Comparison of ENCODE assay signal across 1 cellular context in genomic region chr17:81684442-81684911, GRCh38.
TF ChIP-seq lines count a peak whose summit lies in the region.

No MANE protein-coding gene starts in this region.

TF ChIP-seq in endothelial cell of umbilical vein, 7 proteins besides CTCF, POLR2A, EP300 and RAD21 (continued from another document):
- TF ChIP-seq MAX (IDR thresholded peaks at IDR 0.05; ENCODE audit: insufficient read depth, insufficient read length) (peak; percentile 89), EZH2 (IDR thresholded peaks at IDR 0.05; ENCODE audit: borderline replicate concordance, low read depth, low read length, severe bottlenecking) (no peak), JUN (IDR thresholded peaks at IDR 0.05; ENCODE audit: borderline replicate concordance, insufficient read depth, insufficient read length, low read depth) (peak; percentile 51), GATA2 (IDR thresholded peaks at IDR 0.05; ENCODE audit: insufficient read depth, insufficient read length, low read depth, low read length) (no peak), FOS (IDR thresholded peaks at IDR 0.05; ENCODE audit: borderline replicate concordance, insufficient read depth, low read length) (no peak)
